21 cellular contexts compared by ENCODE assay signal in the genomic region with DNA sequence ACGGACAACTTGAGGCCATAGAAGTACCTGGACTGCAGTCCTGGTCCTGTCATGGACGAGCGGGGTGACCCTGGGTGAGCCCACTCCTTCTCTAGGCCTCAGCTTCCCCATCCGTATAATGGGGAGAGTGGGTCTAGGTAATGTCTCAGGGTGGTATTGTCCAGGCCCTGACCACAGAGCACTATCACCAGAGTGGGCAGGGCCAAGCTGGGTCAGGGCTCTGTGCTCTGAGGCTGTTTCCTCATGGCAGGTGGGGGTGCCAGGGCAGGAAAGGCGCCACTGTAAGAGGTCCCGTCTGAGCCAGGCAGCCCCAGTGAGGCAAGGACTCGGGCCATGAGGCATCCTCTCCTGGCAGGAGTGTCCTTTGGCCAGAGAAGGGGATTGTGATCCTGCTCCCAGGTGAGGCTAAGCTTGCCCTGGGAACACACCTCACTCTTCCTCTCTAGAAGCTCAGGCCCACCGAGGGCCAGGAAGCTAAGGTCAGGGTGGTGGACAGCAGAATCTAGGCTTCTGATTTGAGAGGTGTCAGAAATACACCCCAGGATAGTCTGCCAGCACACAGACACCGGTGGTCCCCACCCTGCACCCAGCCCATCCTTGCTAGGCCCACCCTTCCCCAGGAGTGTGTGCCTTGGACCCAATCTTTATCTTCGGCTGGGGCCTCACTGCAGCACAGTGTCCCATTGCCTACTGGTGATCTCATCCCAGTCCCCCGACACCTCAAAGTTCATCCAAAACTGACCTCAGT. TPM values are rescaled to one million over a fixed set of nuclear protein-coding genes. Genes with fewer than 3 reads are reported as not detected.
DNase-seq lines count a peak whose midpoint lies in the region; ATAC-seq and TF ChIP-seq lines count a peak whose summit lies in the region.
"Had no signal": no experiment of that assay in that cellular context is flagged by ENCODE, and none has a peak within 500 bp of the region (broad histone marks: within the 10 kb centered on the region; RNA-seq: fewer than 3 reads in every experiment).

No MANE protein-coding gene starts in this region.

- no peak overlapping the region for H3K9ac ChIP-seq in neural progenitor cell

- TF ChIP-seq CTCF in neural progenitor cell (IDR thresholded peaks at IDR 0.05) (no peak), tibial artery (IDR thresholded peaks at IDR 0.05) (no peak), esophagus muscularis mucosa (IDR thresholded peaks at IDR 0.05) (no peak)

- no peak for ATAC-seq in left cardiac atrium
- ATAC-seq: activated CD8-positive, alpha-beta T cell treated with anti-CD3 and anti-CD28 coated beads, Interleukin-2, amount 10 ng/mL, durations not matched to agents 7 days and 5 days; activated T-cell treated with anti-CD3 and anti-CD28 coated beads, Interleukin-2, amount 50 U/mL, for 4 hours; body of pancreas; stimulated activated naive CD8-positive, alpha-beta T cell treated with anti-CD3 and anti-CD28 coated beads, Interleukin-15, Interleukin-2, amounts not matched to agents 100 U/mL and 50 U/mL, for 24 hours had no signal

- no peaks in the 10 kb centered on the region for H3K9me3 Mint-ChIP-seq in neural progenitor cell
- H3K9me3 Mint-ChIP-seq: activated naive CD8-positive, alpha-beta T cell treated with anti-CD3 and anti-CD28 coated beads for 36 hours; activated T-cell treated with anti-CD3 and anti-CD28 coated beads, Interleukin-2, amount 50 U/mL, for 4 hours; immature natural killer cell had no signal

- H3K4me3 ChIP-seq in neural progenitor cell (no peak overlapping the region), tibial artery (no peak overlapping the region), esophagus muscularis mucosa (no peak overlapping the region)
- H3K4me3 ChIP-seq: body of pancreas, lung had no signal

- H3K79me2 ChIP-seq in neural progenitor cell (ENCODE audit: low read depth), result no peaks in the 10 kb centered on the region

- H3K27ac ChIP-seq in neural progenitor cell, result no peak overlapping the region
- peak overlapping the region; percentile 59 to 61 for H3K27ac ChIP-seq in tibial artery
- peak overlapping the region in 1 of 4 donors; percentile 20 for H3K27ac ChIP-seq in esophagus muscularis mucosa (replicated peaks in 1 of 4)

- H3K9me3 ChIP-seq in neural progenitor cell (ENCODE audit: low read depth), result no peaks in the 10 kb centered on the region
- H3K9me3 ChIP-seq in tibial artery, result no peaks in the 10 kb centered on the region
- no peaks in the 10 kb centered on the region for H3K9me3 ChIP-seq in esophagus muscularis mucosa
- H3K9me3 ChIP-seq: body of pancreas had no signal

- H3K4me1 Mint-ChIP-seq in neural progenitor cell, result peaks cover 23% of the 10 kb centered on the region

- no peak for TF ChIP-seq POLR2A in esophagus muscularis mucosa (IDR thresholded peaks at IDR 0.05; ENCODE audit: low read depth)

- H3K27me3 Mint-ChIP-seq in neural progenitor cell (ENCODE audit: insufficient read depth, low read depth), result peaks cover 5% of the 10 kb centered on the region
- H3K27me3 Mint-ChIP-seq: activated naive CD8-positive, alpha-beta T cell treated with anti-CD3 and anti-CD28 coated beads for 36 hours had no signal

- peak overlapping the region; percentile 18 for H3K27ac Mint-ChIP-seq in neural progenitor cell
- H3K27ac Mint-ChIP-seq: activated CD8-positive, alpha-beta T cell treated with anti-CD3 and anti-CD28 coated beads, Interleukin-2, amount 10 ng/mL, durations not matched to agents 7 days and 5 days; activated naive CD8-positive, alpha-beta T cell treated with anti-CD3 and anti-CD28 coated beads for 36 hours had no signal

- WGBS in esophagus muscularis mucosa, result 89% methylated on average over 9 of the region's 11 CpGs

- H2AFZ ChIP-seq in neural progenitor cell (replicated peaks), result no peak overlapping the region

- peak; percentile 53 for DNase-seq in activated effector memory CD4-positive, alpha-beta T cell treated with anti-CD3 and anti-CD28 coated beads, Interleukin-2, amount 50 U/mL, for 16 hours
- no peak for DNase-seq in activated effector memory CD4-positive, alpha-beta T cell treated with Interleukin-2 at 50 U/mL for 16 hours
- DNase-seq in left cardiac atrium, result peak; percentile 31
- no peak for DNase-seq in neural progenitor cell (ENCODE audit: low spot score)
- DNase-seq in tibial artery, result peak in 1 of 2 donors; percentile 64
- no peak for DNase-seq in effector CD8-positive, alpha-beta T cell (lab: John Stamatoyannopoulos, UW)
- DNase-seq in esophagus muscularis mucosa (ENCODE audit: extremely low spot score), result no peak
- DNase-seq in NCI-H2081 treated with DMSO at 0.1 percent for 48 hours (lab: John Stamatoyannopoulos, UW), result no peak
- DNase-seq: activated CD8-positive, alpha-beta T cell treated with anti-CD3 and anti-CD28 coated beads, Interleukin-2, amount 10 ng/mL, durations not matched to agents 7 days and 5 days; activated naive CD8-positive, alpha-beta T cell treated with anti-CD3 and anti-CD28 coated beads for 36 hours; activated T-cell treated with anti-CD3 and anti-CD28 coated beads, Interleukin-2, amount 50 U/mL, for 4 hours; body of pancreas; immature natural killer cell; NCI-H1105 treated with DMSO at 0.1 percent for 48 hours; NCI-H2081; stimulated activated naive CD8-positive, alpha-beta T cell treated with anti-CD3 and anti-CD28 coated beads, Interleukin-15, Interleukin-2, amounts not matched to agents 100 U/mL and 50 U/mL, for 24 hours; T1000 had no signal

- H3K36me3 Mint-ChIP-seq in neural progenitor cell, result no peaks in the 10 kb centered on the region
- H3K36me3 Mint-ChIP-seq: activated naive CD8-positive, alpha-beta T cell treated with anti-CD3 and anti-CD28 coated beads for 36 hours; immature natural killer cell had no signal

- no peaks in the 10 kb centered on the region for H3K36me3 ChIP-seq in neural progenitor cell
- no peaks in the 10 kb centered on the region for H3K36me3 ChIP-seq in tibial artery
- peaks cover 0 to 2% (median 0%) of the 10 kb centered on the region in 4 donors for H3K36me3 ChIP-seq in esophagus muscularis mucosa

- H4K20me1 ChIP-seq in neural progenitor cell (ENCODE audit: low read depth), result no peaks in the 10 kb centered on the region

- H3K4me2 ChIP-seq in neural progenitor cell, result peak overlapping the region; percentile 45

- H3K4me1 ChIP-seq in neural progenitor cell (peaks cover 21% of the 10 kb centered on the region), tibial artery (peaks cover 0 to 45% (median 27%) of the 10 kb centered on the region in 4 donors), esophagus muscularis mucosa (peaks cover 41 to 55% (median 43%) of the 10 kb centered on the region in 4 donors)

- peak overlapping the region; percentile 4 for H3K4me3 Mint-ChIP-seq in neural progenitor cell
- H3K4me3 Mint-ChIP-seq: activated CD8-positive, alpha-beta T cell treated with anti-CD3 and anti-CD28 coated beads, Interleukin-2, amount 10 ng/mL, durations not matched to agents 7 days and 5 days; activated naive CD8-positive, alpha-beta T cell treated with anti-CD3 and anti-CD28 coated beads for 36 hours; activated T-cell treated with anti-CD3 and anti-CD28 coated beads, Interleukin-2, amount 50 U/mL, for 4 hours had no signal

- H3F3A ChIP-seq in neural progenitor cell (ENCODE audit: low read depth), result peaks cover 9% of the 10 kb centered on the region

- H3K27me3 ChIP-seq in neural progenitor cell (no peaks in the 10 kb centered on the region), tibial artery (no peaks in the 10 kb centered on the region), esophagus muscularis mucosa (no peaks in the 10 kb centered on the region)
- H3K27me3 ChIP-seq: body of pancreas had no signal

- TF ChIP-seq EP300 in esophagus muscularis mucosa (IDR thresholded peaks at IDR 0.05), result no peak

- intact Hi-C loops in left cardiac atrium (cut with DNase I), result loop anchor here in 1 of 2 donors (5.0 kb wide), 1 partner anchor 97 kb away; no protein-coding TSS in a partner anchor
- intact Hi-C loops in tibial artery (cut with DNase I; ENCODE audit: low total_unique reads), result loop anchor here (10.0 kb wide), 1 partner anchor 205 kb away; no protein-coding TSS in a partner anchor
- intact Hi-C loops in esophagus muscularis mucosa (cut with DNase I), result loop anchor here (5.0 kb wide), 1 partner anchor 202 kb away; no protein-coding TSS in a partner anchor

RNA-seq across cellular contexts. Expression of a gene that starts 1.5 kb away (rescaled TPM):
- total RNA-seq in left cardiac atrium, result 1 to 10 TPM; 2.9 to 3.0 TPM
- total RNA-seq in neural progenitor cell (ENCODE audit: low replicate concordance), result 0.43 and 0.90 TPM in 2 replicates
- total RNA-seq in esophagus muscularis mucosa, result 1 to 10 TPM in 1 of 4 donors, under 1 TPM in 2, not detected in 1; 0.17 to 1.2 (median 0.46) TPM
- total RNA-seq: activated CD8-positive, alpha-beta T cell treated with anti-CD3 and anti-CD28 coated beads, Interleukin-2, amount 10 ng/mL, durations not matched to agents 7 days and 5 days; Daoy; NCI-H460; RPMI7951 had no signal

RNA-seq across cellular contexts. Expression of a gene that starts 19.1 kb away (rescaled TPM):
- total RNA-seq in left cardiac atrium (100 to 1,000 TPM; 503 to 769 TPM), neural progenitor cell (ENCODE audit: low replicate concordance) (0.41 and 1.3 TPM in 2 replicates), esophagus muscularis mucosa (10 to 100 TPM; 20.4 to 54.0 (median 39.3) TPM)

RNA-seq across cellular contexts. Expression of a gene that starts 41.3 kb away (rescaled TPM):
- total RNA-seq in left cardiac atrium, result 10 to 100 TPM; 27.2 to 28.2 TPM
- 46.1 and 52.4 TPM in 2 replicates for total RNA-seq in neural progenitor cell (ENCODE audit: low replicate concordance)
- total RNA-seq in esophagus muscularis mucosa, result 10 to 100 TPM; 20.8 to 31.3 (median 22.7) TPM

Comparison
In these comparisons a context has a peak if more than half of its experiments do, and no peak if none do; other contexts are left out.
1. DNase-seq: peak in activated effector memory CD4-positive, alpha-beta T cell treated with anti-CD3 and anti-CD28 coated beads, Interleukin-2, amount 50 U/mL, for 16 hours (single experiment) and left cardiac atrium (single experiment); none in activated effector memory CD4-positive, alpha-beta T cell treated with Interleukin-2 at 50 U/mL for 16 hours (single experiment), neural progenitor cell (single experiment), effector CD8-positive, alpha-beta T cell (single experiment), esophagus muscularis mucosa (single experiment) and NCI-H2081 treated with DMSO at 0.1 percent for 48 hours (single experiment).